19 cellular contexts compared by ENCODE assay signal in genomic region chr6:166194885-166195860, GRCh38. TPM values are rescaled to one million over a fixed set of nuclear protein-coding genes. Genes with fewer than 3 reads are reported as not detected.
DNase-seq lines count a peak whose midpoint lies in the region; ATAC-seq and TF ChIP-seq lines count a peak whose summit lies in the region.
"Had no signal": no experiment of that assay in that cellular context is flagged by ENCODE, and none has a peak within 500 bp of the region (broad histone marks: within the 10 kb centered on the region; RNA-seq: fewer than 3 reads in every experiment).

No MANE protein-coding gene starts in this region.

- H3K4me1 Mint-ChIP-seq in mesothelial cell of epicardium, result peaks cover 8% of the 10 kb centered on the region

- intact Hi-C loops in Right ventricle myocardium inferior (cut with DNase I) (no loop called here), cardiac septum (cut with DNase I) (no loop called here), upper lobe of right lung (cut with DNase I) (no loop called here)

- no peak overlapping the region for H3K4me3 Mint-ChIP-seq in mesothelial cell of epicardium

- peaks cover 72% of the 10 kb centered on the region for H3K27me3 Mint-ChIP-seq in mesothelial cell of epicardium (ENCODE audit: low read depth)

- no peaks in the 10 kb centered on the region for H3K9me3 Mint-ChIP-seq in mesothelial cell of epicardium

- DNase-seq in Right ventricle myocardium inferior (ENCODE audit: missing footprints) (no peak), cardiac septum (ENCODE audit: low spot score) (no peak), amniotic epithelial cell (ENCODE audit: low read depth) (peak; percentile 6), mesothelial cell of epicardium (ENCODE audit: low spot score in 2 of 2, unreplicated experiment in 2 of 2) (no peak), upper lobe of right lung (no peak), HuH-7 (ENCODE audit: low spot score) (no peak), superior temporal gyrus (ENCODE audit: extremely low spot score) (no peak)
- DNase-seq: activated CD4-positive, CD25-positive, alpha-beta regulatory T cell treated with anti-CD3 and anti-CD28 coated beads, Interleukin-2, amount 50 U/mL, for 72 hours; activated T-cell treated with anti-CD3 and anti-CD28 coated beads, Interleukin-2, amount 50 U/mL, for 1 hour; cerebellar nuclear complex; HCEC 1CT; left cardiac atrium; NCI-H1105; NCI-H2227 treated with DMSO at 0.1 percent for 48 hours; T-helper 1 cell had no signal

- TF ChIP-seq CTCF in mesothelial cell of epicardium (IDR thresholded peaks at IDR 0.05; ENCODE audit: unreplicated experiment), result no peak
- TF ChIP-seq CTCF in upper lobe of right lung (IDR thresholded peaks at IDR 0.05), result no peak

- no peaks in the 10 kb centered on the region for H3K36me3 Mint-ChIP-seq in mesothelial cell of epicardium

- H3K27ac ChIP-seq in upper lobe of right lung, result no peak overlapping the region

- no peaks in the 10 kb centered on the region for H3K27me3 ChIP-seq in upper lobe of right lung

- peak overlapping the region; percentile 14 for H3K27ac Mint-ChIP-seq in mesothelial cell of epicardium

- ATAC-seq in Right ventricle myocardium inferior (peak; percentile 62), upper lobe of right lung (peak; percentile 73), GM21367 (IDR thresholded peaks at IDR 0.05; ENCODE audit: unreplicated experiment) (no peak)

- no peak overlapping the region for H3K4me3 ChIP-seq in upper lobe of right lung
- H3K4me3 ChIP-seq: smooth muscle cell had no signal

- no peaks in the 10 kb centered on the region for H3K9me3 ChIP-seq in upper lobe of right lung

- no peaks in the 10 kb centered on the region for H3K36me3 ChIP-seq in upper lobe of right lung

- no peaks in the 10 kb centered on the region for H3K4me1 ChIP-seq in upper lobe of right lung

RNA-seq across cellular contexts. Expression of gene TBXT, which starts 27.5 kb away (rescaled TPM):
- total RNA-seq in Right ventricle myocardium inferior (not detected), cardiac septum (not detected), mesothelial cell of epicardium (not detected in 3 replicates), upper lobe of right lung (not detected)
- total RNA-seq: HT1080, left cardiac atrium, smooth muscle cell, subcutaneous adipose tissue had no signal
